Comparison of ENCODE assay signal across 1 cellular context in genomic region chr11:132911186-132911585, GRCh38.
TF ChIP-seq lines count a peak whose summit lies in the region.

No MANE protein-coding gene starts in this region.

TF ChIP-seq in IMR-90, 13 proteins besides CTCF, POLR2A, EP300 and RAD21:
- TF ChIP-seq RFX5 (IDR thresholded peaks at IDR 0.05; ENCODE audit: low read depth, low read length) (no peak), CHD1 (IDR thresholded peaks at IDR 0.05; ENCODE audit: low read depth, low read length) (no peak), SMC3 (IDR thresholded peaks at IDR 0.05; ENCODE audit: low read depth, low read length) (no peak), MAFK (IDR thresholded peaks at IDR 0.05; ENCODE audit: low read depth, low read length) (no peak), MXI1 (IDR thresholded peaks at IDR 0.05; ENCODE audit: borderline replicate concordance, low read depth, low read length) (no peak), MAZ (IDR thresholded peaks at IDR 0.05; ENCODE audit: borderline replicate concordance, low read depth, low read length) (no peak), CEBPB (IDR thresholded peaks at IDR 0.05; ENCODE audit: low read depth, low read length) (no peak)
